8 cellular contexts compared by ENCODE assay signal in genomic region chr17:8173056-8173870, GRCh38. TPM values are rescaled to one million over a fixed set of nuclear protein-coding genes. Genes with fewer than 3 reads are reported as not detected.
DNase-seq lines count a peak whose midpoint lies in the region; FAIRE-seq and TF ChIP-seq lines count a peak whose summit lies in the region.

No MANE protein-coding gene starts in this region.

- in situ Hi-C loops in transverse colon (cut with MboI; ENCODE audit: low pct_ligation_motif_present in 1 of 4, low pct_unique_long_range_greater_than_20kb in 1 of 4, low sequenced_read_pairs in 3 of 4) = no loop called here

- no peaks in the 10 kb centered on the region for H3K27me3 Mint-ChIP-seq in nephron (ENCODE audit: low read depth)

- H3K4me3 ChIP-seq in fibroblast of pulmonary artery (replicated peaks; ENCODE audit: low read depth, low read length) = peak overlapping the region; percentile 63
- peak overlapping the region; percentile 18 to 51 (median 30) for H3K4me3 ChIP-seq in transverse colon

- no peaks in the 10 kb centered on the region for H3K36me3 Mint-ChIP-seq in nephron (ENCODE audit: low read depth)

- TF ChIP-seq CTCF in fibroblast of pulmonary artery (IDR thresholded peaks at IDR 0.05; ENCODE audit: low read length, missing control alignments) (no peak), nephron (IDR thresholded peaks at IDR 0.05; ENCODE audit: unreplicated experiment in 3 of 3) (no peak), transverse colon (IDR thresholded peaks at IDR 0.05) (no peak)

- intact Hi-C loops in transverse colon (cut with DNase I; ENCODE audit: low total_unique reads) = no loop called here

- H3K4me3 Mint-ChIP-seq in nephron = peak overlapping the region; percentile 85 to 86 (median 86)

- peaks cover 38% of the 10 kb centered on the region for H3K4me1 Mint-ChIP-seq in nephron

- H3K27ac ChIP-seq in transverse colon = peak overlapping the region; percentile 85 to 91 (median 89)

- no peaks in the 10 kb centered on the region for H3K9me3 ChIP-seq in transverse colon

- H3K9me3 Mint-ChIP-seq in nephron = no peaks in the 10 kb centered on the region

- WGBS in transverse colon (ENCODE audit: low coverage in 1 of 2), 2 donors = 0 to 1% methylated on average over 19 to 23 of the region's 23 CpGs

- peaks cover 22 to 40% (median 27%) of the 10 kb centered on the region in 4 donors for H3K4me1 ChIP-seq in transverse colon

- FAIRE-seq in G401.6 (lab: Jason Lieb, UNC) (peak; percentile 96), H54 (lab: Jason Lieb, UNC) (peak; percentile 64), RCC 7860 (lab: Jason Lieb, UNC) (peak; percentile 65)

- peak overlapping the region; percentile 100 for H3K27ac Mint-ChIP-seq in nephron

- TF ChIP-seq EP300 in transverse colon (IDR thresholded peaks at IDR 0.05; ENCODE audit: low read depth) = peak; percentile 47

- H3K36me3 ChIP-seq in transverse colon = no peaks in the 10 kb centered on the region

- TF ChIP-seq POLR2A in H54 (IDR thresholded peaks at IDR 0.05; ENCODE audit: low read depth, low read length) (peak; percentile 100), transverse colon (IDR thresholded peaks at IDR 0.05) (peak; percentile 100)

- no peaks in the 10 kb centered on the region for H3K27me3 ChIP-seq in transverse colon

- DNase-seq in H54 (ENCODE audit: insufficient read length, low spot score) (no peak), LHCN-M2 (ENCODE audit: low read depth) (peak; percentile 99), RCC 7860 (ENCODE audit: low spot score) (peak; percentile 98), fibroblast of pulmonary artery (ENCODE audit: low read depth) (peak; percentile 98), transverse colon (peak; percentile 84)
- DNase-seq in activated effector memory CD4-positive, alpha-beta T cell treated with Interleukin-2 at 50 U/mL for 16 hours = peak; percentile 64

RNA-seq across cellular contexts. Expression of gene TMEM107, which starts 2.9 kb away (rescaled TPM):
- total RNA-seq in LHCN-M2 (2014; rRNA removed) = 40.0 and 45.3 TPM in 2 replicates
- 19.5 TPM for polyA plus RNA-seq in LHCN-M2 (2012)
- 10 to 100 TPM in 2 of 4 donors, 1 to 10 TPM in 2; 1.5 to 74.6 (median 18.3) TPM for total RNA-seq in transverse colon

RNA-seq across cellular contexts. Expression of gene VAMP2, which starts 10.5 kb away (rescaled TPM):
- 3.8 and 4.6 TPM in 2 replicates for total RNA-seq in LHCN-M2 (2014; rRNA removed)
- 41.7 TPM for polyA plus RNA-seq in LHCN-M2 (2012)
- 10 to 100 TPM; 20.9 to 49.4 (median 30.1) TPM for total RNA-seq in transverse colon

RNA-seq across cellular contexts. Expression of gene BORCS6, which starts 16.7 kb away (rescaled TPM):
- total RNA-seq in LHCN-M2 (2014; rRNA removed) = 6.9 and 7.4 TPM in 2 replicates
- polyA plus RNA-seq in LHCN-M2 (2012) = 5.9 TPM
- total RNA-seq in transverse colon = 10 to 100 TPM in 3 of 4 donors, 1 to 10 TPM in 1; 3.2 to 17.1 (median 12.7) TPM

RNA-seq across cellular contexts. Expression of gene PER1, which starts 21.1 kb away (rescaled TPM):
- total RNA-seq in LHCN-M2 (2014; rRNA removed) = 12.6 and 18.2 TPM in 2 replicates
- 13.0 TPM for polyA plus RNA-seq in LHCN-M2 (2012)
- total RNA-seq in transverse colon = 100 to 1,000 TPM in 2 of 4 donors, 10 to 100 TPM in 2; 55.9 to 211 (median 109) TPM

RNA-seq across cellular contexts. Expression of gene AURKB, which starts 37.1 kb away (rescaled TPM):
- total RNA-seq in LHCN-M2 (2014; rRNA removed) = 81.3 and 93.4 TPM in 2 replicates
- 50.2 TPM for polyA plus RNA-seq in LHCN-M2 (2012)
- 1 to 10 TPM; 2.2 to 8.6 (median 5.6) TPM for total RNA-seq in transverse colon
